Comparison of ENCODE assay signal across 12 cellular contexts in the genomic region with DNA sequence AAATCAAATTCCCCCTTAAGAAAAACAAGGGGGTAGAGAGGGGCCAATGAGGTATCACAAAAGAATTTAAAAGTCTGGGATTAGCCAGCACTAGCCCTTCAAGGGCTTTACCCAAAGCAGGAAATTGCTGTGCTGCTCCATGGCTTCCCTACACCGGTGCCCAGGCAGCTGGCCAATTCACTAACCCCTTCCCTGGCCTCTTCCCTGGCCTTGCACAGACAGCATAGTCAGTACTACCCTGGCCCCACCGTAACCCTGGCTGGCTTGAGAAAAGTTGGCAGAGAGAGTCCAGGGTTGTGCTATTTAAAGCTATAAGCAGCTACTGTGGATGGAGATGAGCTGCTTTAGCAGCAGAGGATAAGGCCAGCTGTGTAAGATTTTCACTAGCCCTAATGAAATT. TPM values are rescaled to one million over a fixed set of nuclear protein-coding genes. Genes with fewer than 3 reads are reported as not detected.
DNase-seq lines count a peak whose midpoint lies in the region; ATAC-seq, FAIRE-seq and TF ChIP-seq lines count a peak whose summit lies in the region.
"Had no signal": no experiment of that assay in that cellular context is flagged by ENCODE, and none has a peak within 500 bp of the region (broad histone marks: within the 10 kb centered on the region; RNA-seq: fewer than 3 reads in every experiment).

No MANE protein-coding gene starts in this region.

- H3K27me3 ChIP-seq in liver (ENCODE audit: control insufficient read depth in 4 of 4, insufficient read depth in 4 of 4, low read length in 3 of 4) (no peaks in the 10 kb centered on the region), HepG2 (ENCODE audit: control insufficient read depth in 1 of 2, insufficient read depth in 2 of 2, low read length in 2 of 2) (no peaks in the 10 kb centered on the region)

- H3K4me3 Mint-ChIP-seq in activated T-helper 1 cell treated with anti-CD3 and anti-CD28 coated beads, Interleukin-12 subunit alpha, Interleukin-12 subunit beta, Interleukin-2, Interleukin-4 antibody, amounts not matched to agents 30 ng/mL and 10 ng/mL and 1 ng/mL, durations not matched to agents 14 hours and 24 hours and 36 hours: no peak overlapping the region
- H3K4me3 Mint-ChIP-seq: T-helper 1 cell treated with Interleukin-12 subunit alpha and Interleukin-12 subunit beta and Interleukin-4 antibody, amounts not matched to agents 30 μg/mL and 1 μg/mL, for 36 hours had no signal

- ATAC-seq in HepG2: no peak
- no peak for ATAC-seq in GM21717 (IDR thresholded peaks at IDR 0.05; ENCODE audit: unreplicated experiment)
- ATAC-seq: A549 had no signal

- H2AFZ ChIP-seq in HepG2 (ENCODE audit: low read length): no peak overlapping the region

- H3K4me3 ChIP-seq in liver (ENCODE audit: low read depth in 1 of 3, low read length in 3 of 3) (no peak overlapping the region), HepG2 (replicated peaks in 1 of 3; ENCODE audit: insufficient read depth in 1 of 3, low read depth in 2 of 3, low read length in 3 of 3) (no peak overlapping the region), fibroblast of the aortic adventitia (ENCODE audit: low read depth, low read length) (no peak overlapping the region)
- H3K4me3 ChIP-seq: A549 had no signal

- no peak for TF ChIP-seq RAD21 in liver (IDR thresholded peaks at IDR 0.05)
- no peak for TF ChIP-seq RAD21 in HepG2 (CRISPR knock-in tag; IDR thresholded peaks at IDR 0.05)

- TF ChIP-seq CTCF in liver (IDR thresholded peaks at IDR 0.05; ENCODE audit: low read depth, low read length, missing input control) (no peak), HepG2 (CRISPR knock-in tag; IDR thresholded peaks at IDR 0.05) (no peak), fibroblast of the aortic adventitia (IDR thresholded peaks at IDR 0.05; ENCODE audit: insufficient read depth, low read length) (no peak)

- no peak for FAIRE-seq in HepG2 (lab: Jason Lieb, UNC)
- FAIRE-seq: A549 had no signal

- H3K9me3 ChIP-seq in liver (ENCODE audit: control insufficient read depth in 4 of 4, low read length in 3 of 4) (no peaks in the 10 kb centered on the region), HepG2 (ENCODE audit: low read length) (no peaks in the 10 kb centered on the region)
- H3K9me3 ChIP-seq: A549 had no signal

- H3K4me1 Mint-ChIP-seq in activated T-helper 1 cell treated with anti-CD3 and anti-CD28 coated beads, Interleukin-12 subunit alpha, Interleukin-12 subunit beta, Interleukin-2, Interleukin-4 antibody, amounts not matched to agents 30 ng/mL and 10 ng/mL and 1 ng/mL, durations not matched to agents 14 hours and 24 hours and 36 hours (ENCODE audit: low read depth): no peaks in the 10 kb centered on the region

- no peak for TF ChIP-seq POLR2A in HepG2 (IDR thresholded peaks at IDR 0.05; ENCODE audit: insufficient read depth in 1 of 2, low read depth in 2 of 2, low read length in 2 of 2)

- no TSS peak for BruUV-seq in HepG2 (replicated peaks; lab: Mats Ljungman, UMichigan)

- TF ChIP-seq EP300 in HepG2 (IDR thresholded peaks at IDR 0.05; ENCODE audit: low read depth in 2 of 2, low read length in 2 of 2) (no peak), HepG2 (CRISPR knock-in tag; IDR thresholded peaks at IDR 0.05; ENCODE audit: borderline replicate concordance) (no peak)

- DNase-seq in HepG2 (ENCODE audit: low spot score) (no peak), fibroblast of the aortic adventitia (ENCODE audit: low read depth) (peak; percentile 83), midbrain (lab: John Stamatoyannopoulos, UW) (peak; percentile 5), superior temporal gyrus (ENCODE audit: extremely low spot score) (no peak)
- DNase-seq in NK-92 treated with Interleukin-12 subunit alpha and Interleukin-12 subunit beta, amount 100 ng/mL, for 24 hours (lab: John Stamatoyannopoulos, UW): no peak
- DNase-seq in activated T-helper 1 cell treated with anti-CD3 and anti-CD28 coated beads, Interleukin-12 subunit alpha, Interleukin-12 subunit beta, Interleukin-2, Interleukin-4 antibody, amounts not matched to agents 30 ng/mL and 10 ng/mL and 1 ng/mL, durations not matched to agents 14 hours and 24 hours and 36 hours (ENCODE audit: low spot score): no peak
- DNase-seq: NCI-H526 treated with DMSO at 0.1 percent for 48 hours had no signal

- intact Hi-C loops in HepG2 (cut with micrococcal nuclease; ENCODE audit: unreplicated experiment): no loop called here
- intact Hi-C loops in activated T-helper 1 cell treated with anti-CD3 and anti-CD28 coated beads, Interleukin-12 subunit alpha, Interleukin-12 subunit beta, Interleukin-2, Interleukin-4 antibody, amounts not matched to agents 30 ng/mL and 10 ng/mL and 1 ng/mL, durations not matched to agents 14 hours and 24 hours and 36 hours (cut with micrococcal nuclease): no loop called here

- no peak overlapping the region for H3K27ac Mint-ChIP-seq in activated T-helper 1 cell treated with anti-CD3 and anti-CD28 coated beads, Interleukin-12 subunit alpha, Interleukin-12 subunit beta, Interleukin-2, Interleukin-4 antibody, amounts not matched to agents 30 ng/mL and 10 ng/mL and 1 ng/mL, durations not matched to agents 14 hours and 24 hours and 36 hours
- H3K27ac Mint-ChIP-seq: T-helper 1 cell treated with Interleukin-12 subunit alpha and Interleukin-12 subunit beta and Interleukin-4 antibody, amounts not matched to agents 30 μg/mL and 1 μg/mL, for 36 hours had no signal

- H3K27ac ChIP-seq in liver (ENCODE audit: low read depth in 1 of 2, low read length in 2 of 2) (no peak overlapping the region), HepG2 (ENCODE audit: extremely low read length, insufficient read depth, low read length) (no peak overlapping the region)
- H3K27ac ChIP-seq: A549 had no signal

- no peaks in the 10 kb centered on the region for H3K79me2 ChIP-seq in HepG2 (ENCODE audit: insufficient read depth, low read length)

- peaks cover 2% of the 10 kb centered on the region for H3K27me3 Mint-ChIP-seq in activated T-helper 1 cell treated with anti-CD3 and anti-CD28 coated beads, Interleukin-12 subunit alpha, Interleukin-12 subunit beta, Interleukin-2, Interleukin-4 antibody, amounts not matched to agents 30 ng/mL and 10 ng/mL and 1 ng/mL, durations not matched to agents 14 hours and 24 hours and 36 hours (ENCODE audit: insufficient read depth)

- in situ Hi-C loops in HepG2 (cut with HindIII; ENCODE audit: extremely low pct_ligation_motif_present, low pct_unique_long_range_greater_than_20kb): no loop called here

- 45% methylated on average over 2 of the region's 2 CpGs for WGBS in liver
- WGBS in HepG2 (ENCODE audit: low lambda C conversion rate): 0% methylated on average over 2 of the region's 2 CpGs

- H3K9ac ChIP-seq in liver (ENCODE audit: low read depth in 1 of 2, low read length in 2 of 2): no peak overlapping the region
- H3K9ac ChIP-seq in HepG2 (ENCODE audit: insufficient read depth, low read depth, low read length): no peak overlapping the region

- POLR2A ChIA-PET in HepG2 (lab: Yijun Ruan, JAX): no interaction called here

- no peak overlapping the region for H3K4me2 ChIP-seq in HepG2 (ENCODE audit: low read depth, low read length)
- H3K4me2 ChIP-seq: A549 had no signal

- no peaks in the 10 kb centered on the region for H3K36me3 Mint-ChIP-seq in activated T-helper 1 cell treated with anti-CD3 and anti-CD28 coated beads, Interleukin-12 subunit alpha, Interleukin-12 subunit beta, Interleukin-2, Interleukin-4 antibody, amounts not matched to agents 30 ng/mL and 10 ng/mL and 1 ng/mL, durations not matched to agents 14 hours and 24 hours and 36 hours (ENCODE audit: low read depth)

- H3K4me1 ChIP-seq in liver (ENCODE audit: control insufficient read depth in 4 of 4, insufficient read depth in 4 of 4, low read length in 3 of 4): no peaks in the 10 kb centered on the region
- H3K4me1 ChIP-seq in HepG2 (ENCODE audit: insufficient read depth, low read length): no peaks in the 10 kb centered on the region
- H3K4me1 ChIP-seq: A549 had no signal

- H3K36me3 ChIP-seq in liver (ENCODE audit: control insufficient read depth in 4 of 4, insufficient read depth in 3 of 4, low read depth in 1 of 4, low read length in 3 of 4) (no peaks in the 10 kb centered on the region), HepG2 (replicated peaks in 1 of 2; ENCODE audit: control insufficient read depth in 1 of 2, insufficient read depth in 2 of 2, low read length in 2 of 2) (no peaks in the 10 kb centered on the region)

- no peaks in the 10 kb centered on the region for H4K20me1 ChIP-seq in HepG2 (ENCODE audit: insufficient read depth, low read length)

- CTCF ChIA-PET in HepG2 (lab: Yijun Ruan, JAX; ENCODE audit: low intra/inter-chr PET ratio, low total read pairs): no interaction called here

- no peaks in the 10 kb centered on the region for H3K9me3 Mint-ChIP-seq in activated T-helper 1 cell treated with anti-CD3 and anti-CD28 coated beads, Interleukin-12 subunit alpha, Interleukin-12 subunit beta, Interleukin-2, Interleukin-4 antibody, amounts not matched to agents 30 ng/mL and 10 ng/mL and 1 ng/mL, durations not matched to agents 14 hours and 24 hours and 36 hours
- H3K9me3 Mint-ChIP-seq: T-helper 1 cell treated with Interleukin-12 subunit alpha and Interleukin-12 subunit beta and Interleukin-4 antibody, amounts not matched to agents 30 μg/mL and 1 μg/mL, for 36 hours had no signal

RNA-seq across cellular contexts. Expression of a gene that starts 43.1 kb away (rescaled TPM):
- total RNA-seq in liver (1 to 10 TPM in 1 of 2 donors, under 1 TPM in 1; 0.25 to 1.9 TPM), HepG2 (2016; rRNA removed; fragmentation: Illumina TruSeq; extraction: Trizol) (not detected in 2 replicates), fibroblast of the aortic adventitia (ENCODE audit: low replicate concordance) (5.0 and 20.3 TPM in 2 replicates)
- polyA plus RNA-seq in liver (under 1 TPM in 1 of 2 donors, not detected in 1; 0.12 TPM), HepG2 (2011; rRNA removed) (not detected in 2 replicates)
- not detected in 2 replicates for total RNA-seq in HepG2 (2016; cell fraction: cytosol; rRNA removed; fragmentation: Illumina TruSeq; extraction: Trizol; ENCODE audit: low read depth)
- not detected in 2 replicates for total RNA-seq in HepG2 (2016; cell fraction: insoluble cytoplasmic fraction; rRNA removed; fragmentation: Illumina TruSeq; extraction: Trizol)
- not detected in 2 replicates for total RNA-seq in HepG2 (2016; cell fraction: membrane; rRNA removed; fragmentation: Illumina TruSeq; extraction: Trizol)
- total RNA-seq in HepG2 (2016; cell fraction: nucleus; rRNA removed; fragmentation: Illumina TruSeq; extraction: Trizol): not detected in 2 replicates
- polyA plus RNA-seq in HepG2 (2011; cell fraction: cytosol; rRNA removed): not detected in 2 replicates
- polyA plus RNA-seq in HepG2 (2011; cell fraction: nucleus; rRNA removed): not detected in 2 replicates
- not detected in 2 replicates for polyA plus RNA-seq in HepG2 (2012)
- polyA plus RNA-seq in HepG2 (2016; cell fraction: cytosol; fragmentation: Illumina TruSeq; extraction: Trizol; ENCODE audit: low read depth): not detected in 2 replicates
- polyA plus RNA-seq in HepG2 (2016; cell fraction: insoluble cytoplasmic fraction; fragmentation: Illumina TruSeq; extraction: Trizol; ENCODE audit: low read depth): not detected in 2 replicates
- polyA plus RNA-seq in HepG2 (2016; cell fraction: membrane; fragmentation: Illumina TruSeq; extraction: Trizol; ENCODE audit: low read depth): not detected in 2 replicates
- polyA plus RNA-seq in HepG2 (2016; cell fraction: nucleus; fragmentation: Illumina TruSeq; extraction: Trizol; ENCODE audit: insufficient read depth, low read depth): not detected in 2 replicates
- polyA minus RNA-seq in HepG2 (2011; rRNA and poly(A)+ RNA removed; ENCODE audit: low replicate concordance): 0.04 TPM in 1 of 2 replicates, not detected in the other
- polyA minus RNA-seq in HepG2 (2011; cell fraction: cytosol; rRNA and poly(A)+ RNA removed): not detected in 2 replicates
- polyA minus RNA-seq in HepG2 (2011; cell fraction: nucleus; rRNA and poly(A)+ RNA removed): not detected in 2 replicates
- total RNA-seq in activated T-helper 1 cell treated with anti-CD3 and anti-CD28 coated beads, Interleukin-12 subunit alpha, Interleukin-12 subunit beta, Interleukin-2, Interleukin-4 antibody, amounts not matched to agents 30 ng/mL and 10 ng/mL and 1 ng/mL, durations not matched to agents 14 hours and 24 hours and 36 hours: not detected in 2 replicates
- total RNA-seq: mononuclear cell had no signal

Comparison
In these comparisons a context has a peak if more than half of its experiments do, and no peak if none do; other contexts are left out.
1. DNase-seq: peak in fibroblast of the aortic adventitia (single experiment) and midbrain (single experiment); none in HepG2 (single experiment), NK-92 treated with Interleukin-12 subunit alpha and Interleukin-12 subunit beta, amount 100 ng/mL, for 24 hours (single experiment), activated T-helper 1 cell treated with anti-CD3 and anti-CD28 coated beads, Interleukin-12 subunit alpha, Interleukin-12 subunit beta, Interleukin-2, Interleukin-4 antibody, amounts not matched to agents 30 ng/mL and 10 ng/mL and 1 ng/mL, durations not matched to agents 14 hours and 24 hours and 36 hours (single experiment) and superior temporal gyrus (single experiment).